Comparison of ENCODE assay signal across 19 cellular contexts in the genomic region with DNA sequence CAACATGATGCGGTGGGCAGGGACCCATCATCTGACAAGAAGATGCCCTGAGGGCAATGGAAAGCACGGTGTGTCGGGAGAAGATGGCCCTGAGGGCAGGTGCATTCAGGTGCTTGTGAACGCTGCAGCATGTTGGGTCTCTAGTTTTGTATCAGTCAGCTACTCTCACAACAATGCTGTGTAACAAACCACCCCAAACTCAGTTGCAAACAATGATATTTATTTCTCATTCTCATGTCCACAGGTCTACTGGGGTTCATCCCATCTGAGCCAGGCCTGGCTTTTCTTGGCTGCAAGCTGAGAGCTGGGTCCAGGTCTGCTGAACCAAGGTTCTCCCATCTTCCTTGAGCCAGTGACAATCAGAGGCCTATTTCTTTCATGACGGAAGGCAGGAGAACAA.
DNase-seq lines count a peak whose midpoint lies in the region; ATAC-seq, FAIRE-seq and TF ChIP-seq lines count a peak whose summit lies in the region.
"Had no signal": no experiment of that assay in that cellular context is flagged by ENCODE, and none has a peak within 500 bp of the region (broad histone marks: within the 10 kb centered on the region; RNA-seq: fewer than 3 reads in every experiment).

No MANE protein-coding gene starts in this region.

- no peak for TF ChIP-seq CTCF in Caco-2 (IDR thresholded peaks at IDR 0.05; ENCODE audit: insufficient read depth in 1 of 2, low read depth in 1 of 2, low read length in 1 of 2, severe bottlenecking in 1 of 2, unreplicated experiment in 1 of 2)
- TF ChIP-seq CTCF in stomach (IDR thresholded peaks at IDR 0.05) = no peak
- TF ChIP-seq CTCF in coronary artery (IDR thresholded peaks at IDR 0.05) = no peak

- POLR2A ChIA-PET in Caco-2 (lab: Charles Lee) = no interaction called here

- no peak for TF ChIP-seq POLR2A in stomach (IDR thresholded peaks at IDR 0.05)
- TF ChIP-seq POLR2A in GM18505 (IDR thresholded peaks at IDR 0.05; ENCODE audit: borderline replicate concordance, extremely low read depth, insufficient read depth, insufficient read length) = no peak

- H3K4me1 ChIP-seq in Caco-2 (0 out of 2 replicates have a peak, but pooled peaks cover 6% of the 10 kb centered on the region), stomach (peaks cover 0 to 20% (median 9%) of the 10 kb centered on the region in 4 donors)

- H3K27me3 ChIP-seq in Caco-2 (replicated peaks; ENCODE audit: control insufficient read depth, insufficient read depth, low read length) (no peaks in the 10 kb centered on the region), stomach (peaks cover 0 to 13% (median 0%) of the 10 kb centered on the region in 3 donors)
- H3K27me3 ChIP-seq: BLaER1 had no signal

- FAIRE-seq in HTR-8/SVneo (lab: Jason Lieb, UNC) = peak; percentile 69
- FAIRE-seq: D721Med, GM12892, GM19239 had no signal

- H3K4me3 Mint-ChIP-seq in Caco-2 (ENCODE audit: unreplicated experiment) = no peak overlapping the region
- H3K4me3 Mint-ChIP-seq in stimulated activated memory B cell treated with anti-CD40 and anti-IgM and Interleukin-4, amounts not matched to agents 10 μg/mL and 1 μg/mL and 100 μg/mL, for 72 hours = no peak overlapping the region
- H3K4me3 Mint-ChIP-seq: CD4-positive, CD25-positive, alpha-beta regulatory T cell; CD8-positive, alpha-beta T cell; H9 had no signal

- peaks cover 9% of the 10 kb centered on the region for H3K4me1 Mint-ChIP-seq in Caco-2 (ENCODE audit: low read depth, unreplicated experiment)
- peaks cover 42% of the 10 kb centered on the region for H3K4me1 Mint-ChIP-seq in stimulated activated memory B cell treated with anti-CD40 and anti-IgM and Interleukin-4, amounts not matched to agents 10 μg/mL and 1 μg/mL and 100 μg/mL, for 72 hours

- H3K9me3 Mint-ChIP-seq in Caco-2 (ENCODE audit: unreplicated experiment) = peaks cover 30% of the 10 kb centered on the region
- H3K9me3 Mint-ChIP-seq in stimulated activated memory B cell treated with anti-CD40 and anti-IgM and Interleukin-4, amounts not matched to agents 10 μg/mL and 1 μg/mL and 100 μg/mL, for 72 hours = peaks cover 9% of the 10 kb centered on the region
- H3K9me3 Mint-ChIP-seq: CD8-positive, alpha-beta T cell had no signal

- H3K27ac Mint-ChIP-seq in Caco-2 (ENCODE audit: unreplicated experiment) = peak overlapping the region; percentile 18
- H3K27ac Mint-ChIP-seq in stimulated activated memory B cell treated with anti-CD40 and anti-IgM and Interleukin-4, amounts not matched to agents 10 μg/mL and 1 μg/mL and 100 μg/mL, for 72 hours = peak overlapping the region; percentile 66
- H3K27ac Mint-ChIP-seq: CD8-positive, alpha-beta T cell; H9 had no signal

- H3K27ac ChIP-seq in stomach (no peak overlapping the region), coronary artery (no peak overlapping the region)
- H3K27ac ChIP-seq: BLaER1, C4-2B, GM23248 had no signal

- CTCF ChIA-PET in Caco-2 (lab: Charles Lee) = no interaction called here

- no peaks in the 10 kb centered on the region for H3K36me3 Mint-ChIP-seq in Caco-2 (ENCODE audit: insufficient read depth, unreplicated experiment)
- peaks cover 29% of the 10 kb centered on the region for H3K36me3 Mint-ChIP-seq in stimulated activated memory B cell treated with anti-CD40 and anti-IgM and Interleukin-4, amounts not matched to agents 10 μg/mL and 1 μg/mL and 100 μg/mL, for 72 hours
- H3K36me3 Mint-ChIP-seq: CD4-positive, CD25-positive, alpha-beta regulatory T cell; CD8-positive, alpha-beta T cell had no signal

- ATAC-seq in stimulated activated memory B cell treated with anti-CD40 and anti-IgM and Interleukin-4, amounts not matched to agents 10 μg/mL and 1 μg/mL and 100 μg/mL, for 72 hours = no peak
- ATAC-seq in GM18505 (IDR thresholded peaks at IDR 0.05; ENCODE audit: unreplicated experiment) = no peak
- ATAC-seq: CD8-positive, alpha-beta T cell; HCT116 had no signal

- peaks cover 14% of the 10 kb centered on the region for H3K9me3 ChIP-seq in Caco-2
- peaks cover 0 to 4% (median 0%) of the 10 kb centered on the region in 4 donors for H3K9me3 ChIP-seq in stomach

- DNase-seq in Caco-2 (no peak), HTR-8/SVneo (ENCODE audit: insufficient read length, low spot score) (no peak), stomach (no peak), coronary artery (ENCODE audit: low spot score) (no peak)
- DNase-seq: CD4-positive, CD25-positive, alpha-beta regulatory T cell; CD8-positive, alpha-beta T cell; DMS 273 treated with DMSO at 0.1 percent for 48 hours; DMS79; GF-D8; GM23248; H9 had no signal

- 93 to 99% (median 97%) methylated on average over 5 of the region's 5 CpGs for WGBS in stomach, 5 donors

- H3K4me3 ChIP-seq in Caco-2 (ENCODE audit: low read depth, low read length) = no peak overlapping the region
- no peak overlapping the region for H3K4me3 ChIP-seq in stomach
- no peak overlapping the region for H3K4me3 ChIP-seq in coronary artery
- H3K4me3 ChIP-seq: BLaER1, GM23248 had no signal

- H3K36me3 ChIP-seq in Caco-2 (ENCODE audit: control insufficient read depth, insufficient read depth, low read length) (no peaks in the 10 kb centered on the region), stomach (no peaks in the 10 kb centered on the region)
- H3K36me3 ChIP-seq: BLaER1 had no signal

- intact Hi-C loops in Caco-2 (cut with micrococcal nuclease; ENCODE audit: unreplicated experiment) (no loop called here), stomach (cut with DNase I; ENCODE audit: low total_unique reads) (no loop called here)

- no peak for TF ChIP-seq EP300 in stomach (IDR thresholded peaks at IDR 0.05)

- no peaks in the 10 kb centered on the region for H3K27me3 Mint-ChIP-seq in Caco-2 (ENCODE audit: insufficient read depth, unreplicated experiment)
- no peaks in the 10 kb centered on the region for H3K27me3 Mint-ChIP-seq in stimulated activated memory B cell treated with anti-CD40 and anti-IgM and Interleukin-4, amounts not matched to agents 10 μg/mL and 1 μg/mL and 100 μg/mL, for 72 hours

- no TSS peak for BruUV-seq in Caco-2 (replicated peaks; lab: Mats Ljungman, UMichigan)
